Comparison of ENCODE assay signal across 8 cellular contexts in the genomic region with DNA sequence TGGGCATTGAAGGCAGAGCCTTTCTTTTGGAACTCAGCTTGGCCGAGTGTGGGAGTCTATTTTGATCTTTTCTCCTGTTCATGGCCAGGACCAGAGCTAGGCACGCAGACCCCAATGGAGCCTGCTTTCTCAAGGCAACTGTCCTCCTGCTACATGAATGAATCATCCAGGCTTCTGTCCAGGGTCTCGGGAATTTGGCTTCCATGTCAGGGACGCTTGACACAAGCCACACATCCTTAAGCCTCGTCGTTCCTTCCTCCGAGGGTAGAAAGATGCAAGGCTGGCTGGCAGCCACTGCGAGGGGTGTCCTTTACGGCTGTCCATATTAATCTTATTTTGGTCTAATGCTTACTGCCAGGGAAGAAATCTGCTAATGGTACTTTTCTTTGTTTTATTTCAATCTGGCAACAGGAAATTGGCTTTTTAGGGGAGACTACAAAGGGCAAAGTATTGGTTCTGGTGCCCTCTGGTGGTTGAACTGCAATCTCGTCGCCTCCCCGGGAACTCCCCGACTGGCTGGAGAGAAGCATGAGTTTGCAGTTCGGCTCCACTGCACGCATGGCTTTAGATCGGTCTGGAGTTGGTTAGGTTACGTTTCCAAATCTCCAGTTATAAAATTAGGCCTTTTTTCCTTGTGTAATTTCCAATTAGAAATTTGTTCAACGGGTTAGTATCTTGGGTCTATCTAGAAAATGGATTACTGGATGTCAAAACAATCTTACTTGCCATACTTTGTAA.
DNase-seq lines count a peak whose midpoint lies in the region; ATAC-seq and TF ChIP-seq lines count a peak whose summit lies in the region.

No MANE protein-coding gene starts in this region.

- DNase-seq in NCI-H187 (lab: John Stamatoyannopoulos, UW) (peak; percentile 11 to 19), NCI-H187 treated with DMSO at 0.1 percent for 48 hours (lab: John Stamatoyannopoulos, UW) (no peak), NCI-H446 treated with DMSO at 0.1 percent for 48 hours (lab: John Stamatoyannopoulos, UW) (peak; percentile 65), cerebellum (ENCODE audit: low spot score) (peak; percentile 83)
- peak; percentile 58 to 63 for DNase-seq in activated CD4-positive, alpha-beta T cell treated with anti-CD3 and anti-CD28 coated beads for 24 hours (ENCODE audit: low read depth in 2 of 2)
- peak; percentile 78 for DNase-seq in stimulated activated CD4-positive, alpha-beta T cell treated with anti-CD3 and anti-CD28 coated beads, Interleukin-4, amount 100 ng/mL, for 24 hours

- peak; percentile 93 to 95 for TF ChIP-seq RAD21 in liver (IDR thresholded peaks at IDR 0.05)

- TF ChIP-seq CTCF in liver (IDR thresholded peaks at IDR 0.05; ENCODE audit: low read depth, low read length, missing input control): peak; percentile 91

- no peaks in the 10 kb centered on the region for H3K9me3 ChIP-seq in liver (ENCODE audit: control insufficient read depth in 4 of 4, low read length in 3 of 4)

- no peaks in the 10 kb centered on the region for H3K36me3 ChIP-seq in liver (ENCODE audit: control insufficient read depth in 4 of 4, insufficient read depth in 3 of 4, low read depth in 1 of 4, low read length in 3 of 4)

- H3K27me3 ChIP-seq in liver (ENCODE audit: control insufficient read depth in 4 of 4, insufficient read depth in 4 of 4, low read length in 3 of 4): no peaks in the 10 kb centered on the region

- ATAC-seq in HG03175 (IDR thresholded peaks at IDR 0.05; ENCODE audit: unreplicated experiment): peak; percentile 50

- 30% methylated on average over 18 of the region's 18 CpGs for WGBS in liver

- peak overlapping the region in 1 of 2 donors; percentile 29 for H3K9ac ChIP-seq in liver (ENCODE audit: low read depth in 1 of 2, low read length in 2 of 2)

- peaks cover 0 to 10% (median under 1%) of the 10 kb centered on the region in 4 donors for H3K4me1 ChIP-seq in liver (ENCODE audit: control insufficient read depth in 4 of 4, insufficient read depth in 4 of 4, low read length in 3 of 4)

- no peak overlapping the region for H3K27ac ChIP-seq in liver (ENCODE audit: low read depth in 1 of 2, low read length in 2 of 2)

- no peak overlapping the region for H3K4me3 ChIP-seq in liver (ENCODE audit: low read depth in 1 of 3, low read length in 3 of 3)

TF ChIP-seq in liver, 16 proteins besides CTCF, POLR2A, EP300 and RAD21:
- TF ChIP-seq EGR1 (IDR thresholded peaks at IDR 0.05; ENCODE audit: low read depth in 2 of 2) (no peak), TAF1 (conservative IDR thresholded peaks at IDR 0.05) (no peak), RXRA (IDR thresholded peaks at IDR 0.05) (peak; percentile 16 to 21), HNF4A (conservative IDR thresholded peaks at IDR 0.05) (peak; percentile 7 to 9), FOXA2 (IDR thresholded peaks at IDR 0.05) (no peak), NR2F2 (IDR thresholded peaks at IDR 0.05) (peak; percentile 12), FOXA1 (IDR thresholded peaks at IDR 0.05) (no peak), YY1 (IDR thresholded peaks at IDR 0.05) (peak; percentile 45)
- TF ChIP-seq, protein P1, sequence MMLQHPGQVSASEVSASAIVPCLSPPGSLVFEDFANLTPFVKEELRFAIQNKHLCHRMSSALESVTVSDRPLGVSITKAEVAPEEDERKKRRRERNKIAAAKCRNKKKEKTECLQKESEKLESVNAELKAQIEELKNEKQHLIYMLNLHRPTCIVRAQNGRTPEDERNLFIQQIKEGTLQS (IDR thresholded peaks at IDR 0.05): no peak
